In genomic region chr6:33761581-33761921, GRCh38 we compare ENCODE assay signal across 1 cellular context.
TF ChIP-seq lines count a peak whose summit lies in the region.

No MANE protein-coding gene starts in this region.

TF ChIP-seq in K562, 482 proteins besides CTCF, POLR2A, EP300 and RAD21:
- TF ChIP-seq FOXP1 (CRISPR knock-in tag; IDR thresholded peaks at IDR 0.05) = 0 out of 2 replicates have a peak, but pooled peaks have one; percentile 52
- TF ChIP-seq NUFIP1 (IDR thresholded peaks at IDR 0.05; ENCODE audit: partially characterized antibody) = no peak
